ENCODE assay signal across 1 cellular context in the genomic region with DNA sequence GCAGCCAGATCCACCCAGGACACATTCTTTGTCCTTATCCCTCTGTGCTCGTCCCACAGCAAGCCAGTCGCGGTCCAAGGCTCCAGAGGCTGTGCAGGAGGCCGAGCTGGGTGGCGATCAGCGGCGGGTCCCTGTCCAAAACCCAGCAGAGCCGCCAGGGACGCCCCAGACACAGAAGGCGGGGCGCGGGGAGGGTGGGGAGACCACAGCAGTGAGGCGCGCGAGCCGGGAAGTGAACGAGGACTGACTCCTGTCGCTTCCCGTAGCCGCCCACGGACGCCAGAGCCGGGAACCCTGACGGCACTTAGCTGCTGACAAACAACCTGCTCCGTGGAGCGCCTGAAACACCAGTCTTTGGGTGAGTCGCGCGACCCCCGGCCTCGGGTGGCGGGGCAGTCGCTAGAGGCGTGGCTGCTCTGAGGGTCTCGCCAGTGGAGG.
TF ChIP-seq lines count a peak whose summit lies in the region.

A gene (plus strand): TSS at position 279 of the 438 bp plus-strand sequence. CDS start 2,089 bp downstream, outside the sequence.

TF ChIP-seq in K562, 482 proteins besides CTCF, POLR2A, EP300 and RAD21 (continued from another document and continues in another):
- TF ChIP-seq, protein P1, sequence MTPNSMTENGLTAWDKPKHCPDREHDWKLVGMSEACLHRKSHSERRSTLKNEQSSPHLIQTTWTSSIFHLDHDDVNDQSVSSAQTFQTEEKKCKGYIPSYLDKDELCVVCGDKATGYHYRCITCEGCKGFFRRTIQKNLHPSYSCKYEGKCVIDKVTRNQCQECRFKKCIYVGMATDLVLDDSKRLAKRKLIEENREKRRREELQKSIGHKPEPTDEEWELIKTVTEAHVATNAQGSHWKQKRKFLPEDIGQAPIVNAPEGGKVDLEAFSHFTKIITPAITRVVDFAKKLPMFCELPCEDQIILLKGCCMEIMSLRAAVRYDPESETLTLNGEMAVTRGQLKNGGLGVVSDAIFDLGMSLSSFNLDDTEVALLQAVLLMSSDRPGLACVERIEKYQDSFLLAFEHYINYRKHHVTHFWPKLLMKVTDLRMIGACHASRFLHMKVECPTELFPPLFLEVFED (CRISPR knock-in tag; conservative IDR thresholded peaks at IDR 0.05) = no peak
- no peak for TF ChIP-seq RFX1 (IDR thresholded peaks at IDR 0.05)
- TF ChIP-seq, protein P2, sequence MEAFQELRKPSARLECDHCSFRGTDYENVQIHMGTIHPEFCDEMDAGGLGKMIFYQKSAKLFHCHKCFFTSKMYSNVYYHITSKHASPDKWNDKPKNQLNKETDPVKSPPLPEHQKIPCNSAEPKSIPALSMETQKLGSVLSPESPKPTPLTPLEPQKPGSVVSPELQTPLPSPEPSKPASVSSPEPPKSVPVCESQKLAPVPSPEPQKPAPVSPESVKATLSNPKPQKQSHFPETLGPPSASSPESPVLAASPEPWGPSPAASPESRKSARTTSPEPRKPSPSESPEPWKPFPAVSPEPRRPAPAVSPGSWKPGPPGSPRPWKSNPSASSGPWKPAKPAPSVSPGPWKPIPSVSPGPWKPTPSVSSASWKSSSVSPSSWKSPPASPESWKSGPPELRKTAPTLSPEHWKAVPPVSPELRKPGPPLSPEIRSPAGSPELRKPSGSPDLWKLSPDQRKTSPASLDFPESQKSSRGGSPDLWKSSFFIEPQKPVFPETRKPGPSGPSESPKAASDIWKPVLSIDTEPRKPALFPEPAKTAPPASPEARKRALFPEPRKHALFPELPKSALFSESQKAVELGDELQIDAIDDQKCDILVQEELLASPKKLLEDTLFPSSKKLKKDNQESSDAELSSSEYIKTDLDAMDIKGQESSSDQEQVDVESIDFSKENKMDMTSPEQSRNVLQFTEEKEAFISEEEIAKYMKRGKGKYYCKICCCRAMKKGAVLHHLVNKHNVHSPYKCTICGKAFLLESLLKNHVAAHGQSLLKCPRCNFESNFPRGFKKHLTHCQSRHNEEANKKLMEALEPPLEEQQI (IDR thresholded peaks at IDR 0.05) = no peak
- TF ChIP-seq, protein P3, sequence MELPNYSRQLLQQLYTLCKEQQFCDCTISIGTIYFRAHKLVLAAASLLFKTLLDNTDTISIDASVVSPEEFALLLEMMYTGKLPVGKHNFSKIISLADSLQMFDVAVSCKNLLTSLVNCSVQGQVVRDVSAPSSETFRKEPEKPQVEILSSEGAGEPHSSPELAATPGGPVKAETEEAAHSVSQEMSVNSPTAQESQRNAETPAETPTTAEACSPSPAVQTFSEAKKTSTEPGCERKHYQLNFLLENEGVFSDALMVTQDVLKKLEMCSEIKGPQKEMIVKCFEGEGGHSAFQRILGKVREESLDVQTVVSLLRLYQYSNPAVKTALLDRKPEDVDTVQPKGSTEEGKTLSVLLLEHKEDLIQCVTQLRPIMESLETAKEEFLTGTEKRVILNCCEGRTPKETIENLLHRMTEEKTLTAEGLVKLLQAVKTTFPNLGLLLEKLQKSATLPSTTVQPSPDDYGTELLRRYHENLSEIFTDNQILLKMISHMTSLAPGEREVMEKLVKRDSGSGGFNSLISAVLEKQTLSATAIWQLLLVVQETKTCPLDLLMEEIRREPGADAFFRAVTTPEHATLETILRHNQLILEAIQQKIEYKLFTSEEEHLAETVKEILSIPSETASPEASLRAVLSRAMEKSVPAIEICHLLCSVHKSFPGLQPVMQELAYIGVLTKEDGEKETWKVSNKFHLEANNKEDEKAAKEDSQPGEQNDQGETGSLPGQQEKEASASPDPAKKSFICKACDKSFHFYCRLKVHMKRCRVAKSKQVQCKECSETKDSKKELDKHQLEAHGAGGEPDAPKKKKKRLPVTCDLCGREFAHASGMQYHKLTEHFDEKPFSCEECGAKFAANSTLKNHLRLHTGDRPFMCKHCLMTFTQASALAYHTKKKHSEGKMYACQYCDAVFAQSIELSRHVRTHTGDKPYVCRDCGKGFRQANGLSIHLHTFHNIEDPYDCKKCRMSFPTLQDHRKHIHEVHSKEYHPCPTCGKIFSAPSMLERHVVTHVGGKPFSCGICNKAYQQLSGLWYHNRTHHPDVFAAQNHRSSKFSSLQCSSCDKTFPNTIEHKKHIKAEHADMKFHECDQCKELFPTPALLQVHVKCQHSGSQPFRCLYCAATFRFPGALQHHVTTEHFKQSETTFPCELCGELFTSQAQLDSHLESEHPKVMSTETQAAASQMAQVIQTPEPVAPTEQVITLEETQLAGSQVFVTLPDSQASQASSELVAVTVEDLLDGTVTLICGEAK (IDR thresholded peaks at IDR 0.05) = no peak; the same call in 1 of the 2 replicates
- TF ChIP-seq, protein P3 (CRISPR knock-in tag; IDR thresholded peaks at IDR 0.05) = no peak
- no peak for TF ChIP-seq XRCC3 (IDR thresholded peaks at IDR 0.05)
- TF ChIP-seq SMARCC2 (IDR thresholded peaks at IDR 0.05; ENCODE audit: low read depth) = no peak
- TF ChIP-seq MEF2A (IDR thresholded peaks at IDR 0.05; ENCODE audit: control insufficient read depth, low read depth, low read length) = no peak
- TF ChIP-seq HNRNPL (IDR thresholded peaks at IDR 0.05; ENCODE audit: low read depth, low read length) = no peak
- no peak for TF ChIP-seq KHSRP (IDR thresholded peaks at IDR 0.05)
- TF ChIP-seq MYNN (IDR thresholded peaks at IDR 0.05) = no peak
- TF ChIP-seq MYNN (CRISPR knock-in tag; IDR thresholded peaks at IDR 0.05) = no peak
- TF ChIP-seq ATF1 (CRISPR knock-in tag; IDR thresholded peaks at IDR 0.05) = no peak
- TF ChIP-seq ATF1 (tag; IDR thresholded peaks at IDR 0.05) = no peak
- no peak for TF ChIP-seq FOSL1 (tag; conservative IDR thresholded peaks at IDR 0.05)
- no peak; the same call in 1 of the 2 replicates for TF ChIP-seq ZEB2 (IDR thresholded peaks at IDR 0.05)
- TF ChIP-seq, protein P4, sequence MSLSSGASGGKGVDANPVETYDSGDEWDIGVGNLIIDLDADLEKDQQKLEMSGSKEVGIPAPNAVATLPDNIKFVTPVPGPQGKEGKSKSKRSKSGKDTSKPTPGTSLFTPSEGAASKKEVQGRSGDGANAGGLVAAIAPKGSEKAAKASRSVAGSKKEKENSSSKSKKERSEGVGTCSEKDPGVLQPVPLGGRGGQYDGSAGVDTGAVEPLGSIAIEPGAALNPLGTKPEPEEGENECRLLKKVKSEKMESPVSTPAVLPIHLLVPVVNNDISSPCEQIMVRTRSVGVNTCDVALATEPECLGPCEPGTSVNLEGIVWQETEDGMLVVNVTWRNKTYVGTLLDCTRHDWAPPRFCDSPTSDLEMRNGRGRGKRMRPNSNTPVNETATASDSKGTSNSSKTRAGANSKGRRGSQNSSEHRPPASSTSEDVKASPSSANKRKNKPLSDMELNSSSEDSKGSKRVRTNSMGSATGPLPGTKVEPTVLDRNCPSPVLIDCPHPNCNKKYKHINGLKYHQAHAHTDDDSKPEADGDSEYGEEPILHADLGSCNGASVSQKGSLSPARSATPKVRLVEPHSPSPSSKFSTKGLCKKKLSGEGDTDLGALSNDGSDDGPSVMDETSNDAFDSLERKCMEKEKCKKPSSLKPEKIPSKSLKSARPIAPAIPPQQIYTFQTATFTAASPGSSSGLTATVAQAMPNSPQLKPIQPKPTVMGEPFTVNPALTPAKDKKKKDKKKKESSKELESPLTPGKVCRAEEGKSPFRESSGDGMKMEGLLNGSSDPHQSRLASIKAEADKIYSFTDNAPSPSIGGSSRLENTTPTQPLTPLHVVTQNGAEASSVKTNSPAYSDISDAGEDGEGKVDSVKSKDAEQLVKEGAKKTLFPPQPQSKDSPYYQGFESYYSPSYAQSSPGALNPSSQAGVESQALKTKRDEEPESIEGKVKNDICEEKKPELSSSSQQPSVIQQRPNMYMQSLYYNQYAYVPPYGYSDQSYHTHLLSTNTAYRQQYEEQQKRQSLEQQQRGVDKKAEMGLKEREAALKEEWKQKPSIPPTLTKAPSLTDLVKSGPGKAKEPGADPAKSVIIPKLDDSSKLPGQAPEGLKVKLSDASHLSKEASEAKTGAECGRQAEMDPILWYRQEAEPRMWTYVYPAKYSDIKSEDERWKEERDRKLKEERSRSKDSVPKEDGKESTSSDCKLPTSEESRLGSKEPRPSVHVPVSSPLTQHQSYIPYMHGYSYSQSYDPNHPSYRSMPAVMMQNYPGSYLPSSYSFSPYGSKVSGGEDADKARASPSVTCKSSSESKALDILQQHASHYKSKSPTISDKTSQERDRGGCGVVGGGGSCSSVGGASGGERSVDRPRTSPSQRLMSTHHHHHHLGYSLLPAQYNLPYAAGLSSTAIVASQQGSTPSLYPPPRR (CRISPR knock-in tag; IDR thresholded peaks at IDR 0.05; ENCODE audit: borderline replicate concordance) = no peak
- no peak for TF ChIP-seq ESRRB (CRISPR knock-in tag; IDR thresholded peaks at IDR 0.05; ENCODE audit: borderline replicate concordance)
- TF ChIP-seq ZNF324 (CRISPR knock-in tag; IDR thresholded peaks at IDR 0.05) = no peak
- TF ChIP-seq, protein P5, sequence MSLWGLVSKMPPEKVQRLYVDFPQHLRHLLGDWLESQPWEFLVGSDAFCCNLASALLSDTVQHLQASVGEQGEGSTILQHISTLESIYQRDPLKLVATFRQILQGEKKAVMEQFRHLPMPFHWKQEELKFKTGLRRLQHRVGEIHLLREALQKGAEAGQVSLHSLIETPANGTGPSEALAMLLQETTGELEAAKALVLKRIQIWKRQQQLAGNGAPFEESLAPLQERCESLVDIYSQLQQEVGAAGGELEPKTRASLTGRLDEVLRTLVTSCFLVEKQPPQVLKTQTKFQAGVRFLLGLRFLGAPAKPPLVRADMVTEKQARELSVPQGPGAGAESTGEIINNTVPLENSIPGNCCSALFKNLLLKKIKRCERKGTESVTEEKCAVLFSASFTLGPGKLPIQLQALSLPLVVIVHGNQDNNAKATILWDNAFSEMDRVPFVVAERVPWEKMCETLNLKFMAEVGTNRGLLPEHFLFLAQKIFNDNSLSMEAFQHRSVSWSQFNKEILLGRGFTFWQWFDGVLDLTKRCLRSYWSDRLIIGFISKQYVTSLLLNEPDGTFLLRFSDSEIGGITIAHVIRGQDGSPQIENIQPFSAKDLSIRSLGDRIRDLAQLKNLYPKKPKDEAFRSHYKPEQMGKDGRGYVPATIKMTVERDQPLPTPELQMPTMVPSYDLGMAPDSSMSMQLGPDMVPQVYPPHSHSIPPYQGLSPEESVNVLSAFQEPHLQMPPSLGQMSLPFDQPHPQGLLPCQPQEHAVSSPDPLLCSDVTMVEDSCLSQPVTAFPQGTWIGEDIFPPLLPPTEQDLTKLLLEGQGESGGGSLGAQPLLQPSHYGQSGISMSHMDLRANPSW (CRISPR knock-in tag; IDR thresholded peaks at IDR 0.05) = no peak
- TF ChIP-seq, protein P6, sequence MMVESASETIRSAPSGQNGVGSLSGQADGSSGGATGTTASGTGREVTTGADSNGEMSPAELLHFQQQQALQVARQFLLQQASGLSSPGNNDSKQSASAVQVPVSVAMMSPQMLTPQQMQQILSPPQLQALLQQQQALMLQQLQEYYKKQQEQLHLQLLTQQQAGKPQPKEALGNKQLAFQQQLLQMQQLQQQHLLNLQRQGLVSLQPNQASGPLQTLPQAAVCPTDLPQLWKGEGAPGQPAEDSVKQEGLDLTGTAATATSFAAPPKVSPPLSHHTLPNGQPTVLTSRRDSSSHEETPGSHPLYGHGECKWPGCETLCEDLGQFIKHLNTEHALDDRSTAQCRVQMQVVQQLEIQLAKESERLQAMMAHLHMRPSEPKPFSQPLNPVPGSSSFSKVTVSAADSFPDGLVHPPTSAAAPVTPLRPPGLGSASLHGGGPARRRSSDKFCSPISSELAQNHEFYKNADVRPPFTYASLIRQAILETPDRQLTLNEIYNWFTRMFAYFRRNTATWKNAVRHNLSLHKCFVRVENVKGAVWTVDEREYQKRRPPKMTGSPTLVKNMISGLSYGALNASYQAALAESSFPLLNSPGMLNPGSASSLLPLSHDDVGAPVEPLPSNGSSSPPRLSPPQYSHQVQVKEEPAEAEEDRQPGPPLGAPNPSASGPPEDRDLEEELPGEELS (CRISPR knock-in tag; IDR thresholded peaks at IDR 0.05; ENCODE audit: borderline replicate concordance) = no peak
- no peak for TF ChIP-seq ZNF79 (CRISPR knock-in tag; IDR thresholded peaks at IDR 0.05; ENCODE audit: low read depth)
- no peak for TF ChIP-seq ZNF586 (CRISPR knock-in tag; conservative IDR thresholded peaks at IDR 0.05)
- no peak for TF ChIP-seq ZNF134 (CRISPR knock-in tag; conservative IDR thresholded peaks at IDR 0.05)
- TF ChIP-seq CBFA2T3 (IDR thresholded peaks at IDR 0.05) = no peak
- TF ChIP-seq ZNF644 (tag; IDR thresholded peaks at IDR 0.05; ENCODE audit: low read depth) = no peak
- TF ChIP-seq ILF3 (IDR thresholded peaks at IDR 0.05; ENCODE audit: borderline replicate concordance) = no peak
- TF ChIP-seq ETV6 (IDR thresholded peaks at IDR 0.05; ENCODE audit: borderline replicate concordance in 1 of 2, low read depth in 2 of 2, low read length in 1 of 2) = 0 out of 4 replicates have a peak, but pooled peaks of 1 of the 2 experiments have one; percentile 25
- TF ChIP-seq ETV6 (CRISPR knock-in tag; IDR thresholded peaks at IDR 0.05; ENCODE audit: borderline replicate concordance) = no peak
- no peak for TF ChIP-seq MECOM (CRISPR knock-in tag; IDR thresholded peaks at IDR 0.05)
- TF ChIP-seq ZNF384 (IDR thresholded peaks at IDR 0.05; ENCODE audit: low read depth, low read length) = no peak
- TF ChIP-seq, protein P7, sequence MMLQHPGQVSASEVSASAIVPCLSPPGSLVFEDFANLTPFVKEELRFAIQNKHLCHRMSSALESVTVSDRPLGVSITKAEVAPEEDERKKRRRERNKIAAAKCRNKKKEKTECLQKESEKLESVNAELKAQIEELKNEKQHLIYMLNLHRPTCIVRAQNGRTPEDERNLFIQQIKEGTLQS (IDR thresholded peaks at IDR 0.05) = no peak
- TF ChIP-seq, protein P7 (CRISPR knock-in tag; conservative IDR thresholded peaks at IDR 0.05) = no peak
- no peak for TF ChIP-seq U2AF2 (optimal IDR thresholded peaks at IDR 0.05; ENCODE audit: low read depth, low read length)
- TF ChIP-seq ZNF830 (CRISPR knock-in tag; IDR thresholded peaks at IDR 0.05) = no peak
